ENCODE assay signal across 8 cellular contexts in genomic region chr9:134413890-134414731, GRCh38.
A peak's percentile ranks its signal among the peaks of the same experiment; 100 is the strongest.
DNase-seq lines count a peak whose midpoint lies in the region; ATAC-seq lines count a peak whose summit lies in the region.

No MANE protein-coding gene starts in this region.

- no peaks in the 10 kb centered on the region for H3K9me3 Mint-ChIP-seq in activated naive CD4-positive, alpha-beta T cell treated with anti-CD3 and anti-CD28 coated beads, Interleukin-2, amount 10 ng/mL, durations not matched to agents 7 days and 5 days

- whole genome bisulfite sequencing in mesodermal cell (ENCODE audit: insufficient coverage in 2 of 2), 2 experiments: 94% methylated on average over 27 to 30 of the region's 30 CpGs

- H3K4me1 Mint-ChIP-seq in activated naive CD4-positive, alpha-beta T cell treated with anti-CD3 and anti-CD28 coated beads, Interleukin-2, amount 10 ng/mL, durations not matched to agents 7 days and 5 days: no peaks in the 10 kb centered on the region

- H3K27ac ChIP-seq in caudate nucleus (ENCODE audit: low read depth, low read length): peak overlapping the region; percentile 71
- peak overlapping the region; percentile 36 for H3K27ac ChIP-seq in mesodermal cell (ENCODE audit: low read depth, low read length, severe bottlenecking)

- H3K4me1 ChIP-seq in mesodermal cell (ENCODE audit: control insufficient read depth, insufficient read depth, low read length, poor library complexity, severe bottlenecking): peaks cover 9% of the 10 kb centered on the region

- H3K9me3 ChIP-seq in mesodermal cell (ENCODE audit: control insufficient read depth, low read length): no peaks in the 10 kb centered on the region

- no peak overlapping the region for H3K27ac Mint-ChIP-seq in activated naive CD4-positive, alpha-beta T cell treated with anti-CD3 and anti-CD28 coated beads, Interleukin-2, amount 10 ng/mL, durations not matched to agents 7 days and 5 days

- no peak overlapping the region for H3K4me3 Mint-ChIP-seq in activated naive CD4-positive, alpha-beta T cell treated with anti-CD3 and anti-CD28 coated beads, Interleukin-2, amount 10 ng/mL, durations not matched to agents 7 days and 5 days

- H3K27me3 Mint-ChIP-seq in activated naive CD4-positive, alpha-beta T cell treated with anti-CD3 and anti-CD28 coated beads, Interleukin-2, amount 10 ng/mL, durations not matched to agents 7 days and 5 days: peaks cover 14% of the 10 kb centered on the region

- peaks cover 20% of the 10 kb centered on the region for H3K36me3 ChIP-seq in mesodermal cell (ENCODE audit: control insufficient read depth, insufficient read depth, low read length)

- DNase-seq in AG20443 (ENCODE audit: low spot score): peak; percentile 86
- DNase-seq in NCI-H2107 (lab: John Stamatoyannopoulos, UW): peak; percentile 85
- DNase-seq in caudate nucleus (lab: John Stamatoyannopoulos, UW): peak in 8 of 61 donors; percentile 12 to 68 (median 32)
- no peak for DNase-seq in activated CD4-positive, alpha-beta T cell treated with anti-CD3 and anti-CD28 coated beads, Interleukin-2, amount 50 U/mL, for 1 hour
- no peak for DNase-seq in activated naive CD4-positive, alpha-beta T cell treated with anti-CD3 and anti-CD28 coated beads, Interleukin-2, amount 10 ng/mL, durations not matched to agents 7 days and 5 days

- no peak overlapping the region for H3K4me3 ChIP-seq in mesodermal cell (ENCODE audit: extremely low read depth, insufficient read depth, low read length, poor library complexity, severe bottlenecking)

- H3K36me3 Mint-ChIP-seq in activated naive CD4-positive, alpha-beta T cell treated with anti-CD3 and anti-CD28 coated beads, Interleukin-2, amount 10 ng/mL, durations not matched to agents 7 days and 5 days: no peaks in the 10 kb centered on the region

- ATAC-seq in HG03175 (IDR thresholded peaks at IDR 0.05; ENCODE audit: unreplicated experiment) (no peak), HG02763 (IDR thresholded peaks at IDR 0.05; ENCODE audit: unreplicated experiment) (no peak)

- CTCF ChIA-PET in activated naive CD4-positive, alpha-beta T cell treated with anti-CD3 and anti-CD28 coated beads, Interleukin-2, amount 10 ng/mL, durations not matched to agents 7 days and 5 days (lab: Charles Lee): no interaction called here

Comparison
In these comparisons a context has a peak if more than half of its experiments do, and no peak if none do; other contexts are left out.
1. DNase-seq: peak in AG20443 (single experiment) and NCI-H2107 (single experiment); none in activated CD4-positive, alpha-beta T cell treated with anti-CD3 and anti-CD28 coated beads, Interleukin-2, amount 50 U/mL, for 1 hour (single experiment) and activated naive CD4-positive, alpha-beta T cell treated with anti-CD3 and anti-CD28 coated beads, Interleukin-2, amount 10 ng/mL, durations not matched to agents 7 days and 5 days (single experiment).